8 cellular contexts compared by ENCODE assay signal in the genomic region with DNA sequence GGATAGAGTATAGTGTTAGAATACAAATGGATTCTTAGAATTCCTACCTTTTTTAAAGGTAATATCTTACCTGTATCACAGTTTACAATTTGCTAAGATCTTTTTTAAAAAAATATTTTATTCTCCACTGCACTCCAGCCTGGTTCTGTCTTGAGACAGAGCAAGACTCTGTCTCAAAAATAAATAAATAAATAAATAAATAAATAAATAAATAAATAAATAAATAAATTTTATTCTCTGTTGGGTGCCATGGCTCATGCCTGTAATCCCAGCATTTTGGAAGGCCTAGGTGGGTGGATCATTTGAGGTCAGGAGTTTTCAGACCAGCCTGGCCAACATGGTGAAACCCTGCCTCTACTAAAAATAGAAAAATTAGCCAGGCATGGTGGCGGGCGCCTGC. TPM values are rescaled to one million over a fixed set of nuclear protein-coding genes. Genes with fewer than 3 reads are reported as not detected.
A peak's percentile ranks its signal among the peaks of the same experiment; 100 is the strongest.
DNase-seq lines count a peak whose midpoint lies in the region; ATAC-seq and TF ChIP-seq lines count a peak whose summit lies in the region.
"Not testable (repeated sequence)": the region's sequence is repeated elsewhere in the genome, so short reads cannot be mapped to it uniquely, and the experiment has no call there.

No MANE protein-coding gene starts in this region.

- peaks cover 33 to 66% (median 59%) of the 10 kb centered on the region in 11 experiments for H3K9me3 ChIP-seq in BLaER1 treated with 17β-estradiol and CSF1 and Interleukin-3, amounts not matched to agents 10 nM and 100 nM (replicated peaks in 1 of 11)

- not testable (repeated sequence) for TF ChIP-seq CTCF in GM12875 (IDR thresholded peaks at IDR 0.05; ENCODE audit: borderline replicate concordance, insufficient read depth, low read depth, low read length); NB4 (IDR thresholded peaks at IDR 0.05; ENCODE audit: low read depth, low read length); activated B cell treated with CpG ODN at 0.5 μM for 24 hours (IDR thresholded peaks at IDR 0.05)

- H3K27ac Mint-ChIP-seq in activated B cell treated with CpG ODN at 0.5 μM for 24 hours (peak overlapping the region; percentile 95), memory B cell (peak overlapping the region; percentile 96)
- H3K27ac Mint-ChIP-seq in activated T-helper 2 cell treated with anti-CD3 and anti-CD28 coated beads, Interferon-gamma antibody, Interleukin-2, Interleukin-4, amounts not matched to agents 10 μg/mL and 5 μg/mL and 100 μg/mL, durations not matched to agents 14 hours and 24 hours and 36 hours: peak overlapping the region; percentile 98
- H3K27ac Mint-ChIP-seq in central memory CD8-positive, alpha-beta T cell (ENCODE audit: low read depth): peak overlapping the region; percentile 96
- not testable (repeated sequence) for H3K27ac Mint-ChIP-seq in stimulated activated effector memory CD8-positive, alpha-beta T cell treated with anti-CD3 and anti-CD28 coated beads, Interleukin-12 subunit alpha, Interleukin-12 subunit beta, amount 100 ng/mL, for 72 hours

- peak overlapping the region; percentile 92 to 100 (median 96); a peak in 16 of 20 replicates for H3K4me3 ChIP-seq in BLaER1 treated with 17β-estradiol and CSF1 and Interleukin-3, amounts not matched to agents 10 nM and 100 nM
- H3K4me3 ChIP-seq in GM12875 (ENCODE audit: low read depth, low read length) (peak overlapping the region; percentile 98), NB4 (ENCODE audit: low read depth, low read length) (peak overlapping the region; percentile 83)

- H3K27me3 ChIP-seq in BLaER1 treated with 17β-estradiol and CSF1 and Interleukin-3, amounts not matched to agents 10 nM and 100 nM: not testable (repeated sequence)

- peaks cover 58% of the 10 kb centered on the region for H3K4me1 Mint-ChIP-seq in activated B cell treated with CpG ODN at 0.5 μM for 24 hours
- peaks cover 48% of the 10 kb centered on the region for H3K4me1 Mint-ChIP-seq in activated T-helper 2 cell treated with anti-CD3 and anti-CD28 coated beads, Interferon-gamma antibody, Interleukin-2, Interleukin-4, amounts not matched to agents 10 μg/mL and 5 μg/mL and 100 μg/mL, durations not matched to agents 14 hours and 24 hours and 36 hours (ENCODE audit: low read depth)
- H3K4me1 Mint-ChIP-seq in central memory CD8-positive, alpha-beta T cell: peaks cover 55% of the 10 kb centered on the region
- peaks cover 33% of the 10 kb centered on the region for H3K4me1 Mint-ChIP-seq in memory B cell
- peaks cover 52% of the 10 kb centered on the region for H3K4me1 Mint-ChIP-seq in stimulated activated effector memory CD8-positive, alpha-beta T cell treated with anti-CD3 and anti-CD28 coated beads, Interleukin-12 subunit alpha, Interleukin-12 subunit beta, amount 100 ng/mL, for 72 hours

- H3K36me3 ChIP-seq in BLaER1 treated with 17β-estradiol and CSF1 and Interleukin-3, amounts not matched to agents 10 nM and 100 nM: peaks cover 0 to 29% (median 22%) of the 10 kb centered on the region in 11 experiments; a peak in 20 of 22 replicates

- peak overlapping the region; percentile 90 for H3K4me3 Mint-ChIP-seq in activated B cell treated with CpG ODN at 0.5 μM for 24 hours
- peak overlapping the region; percentile 95 for H3K4me3 Mint-ChIP-seq in activated T-helper 2 cell treated with anti-CD3 and anti-CD28 coated beads, Interferon-gamma antibody, Interleukin-2, Interleukin-4, amounts not matched to agents 10 μg/mL and 5 μg/mL and 100 μg/mL, durations not matched to agents 14 hours and 24 hours and 36 hours (ENCODE audit: low read depth)
- peak overlapping the region; percentile 92 for H3K4me3 Mint-ChIP-seq in central memory CD8-positive, alpha-beta T cell
- H3K4me3 Mint-ChIP-seq in memory B cell: not testable (repeated sequence)
- peak overlapping the region; percentile 75 for H3K4me3 Mint-ChIP-seq in stimulated activated effector memory CD8-positive, alpha-beta T cell treated with anti-CD3 and anti-CD28 coated beads, Interleukin-12 subunit alpha, Interleukin-12 subunit beta, amount 100 ng/mL, for 72 hours

- H3K4me2 ChIP-seq in BLaER1 treated with 17β-estradiol and CSF1 and Interleukin-3, amounts not matched to agents 10 nM and 100 nM: peak overlapping the region; percentile 78 to 93 (median 89)

- not testable (repeated sequence) for H4K20me1 ChIP-seq in BLaER1 treated with 17β-estradiol and CSF1 and Interleukin-3, amounts not matched to agents 10 nM and 100 nM

- not testable (repeated sequence) for H3K27me3 Mint-ChIP-seq in activated B cell treated with CpG ODN at 0.5 μM for 24 hours; activated T-helper 2 cell treated with anti-CD3 and anti-CD28 coated beads, Interferon-gamma antibody, Interleukin-2, Interleukin-4, amounts not matched to agents 10 μg/mL and 5 μg/mL and 100 μg/mL, durations not matched to agents 14 hours and 24 hours and 36 hours (ENCODE audit: low read depth); central memory CD8-positive, alpha-beta T cell; memory B cell

- POLR2A ChIA-PET in activated B cell treated with CpG ODN at 0.5 μM for 24 hours (lab: Charles Lee): interaction anchor here (4.1 to 4.4 kb wide), 2 partner anchors 75 to 77 kb away, joined by 43 to 48 read pairs; a partner anchor contains a TSS

- not testable (repeated sequence) for DNase-seq in NB4 (ENCODE audit: low read depth); activated B cell treated with CpG ODN at 0.5 μM for 24 hours; activated T-helper 2 cell treated with anti-CD3 and anti-CD28 coated beads, Interferon-gamma antibody, Interleukin-2, Interleukin-4, amounts not matched to agents 10 μg/mL and 5 μg/mL and 100 μg/mL, durations not matched to agents 14 hours and 24 hours and 36 hours (ENCODE audit: low spot score); central memory CD8-positive, alpha-beta T cell (ENCODE audit: low spot score in 2 of 2); memory B cell (ENCODE audit: low spot score in 2 of 2); stimulated activated effector memory CD8-positive, alpha-beta T cell treated with anti-CD3 and anti-CD28 coated beads, Interleukin-12 subunit alpha, Interleukin-12 subunit beta, amount 100 ng/mL, for 72 hours (ENCODE audit: low spot score in 2 of 2)

- CTCF ChIA-PET in activated B cell treated with CpG ODN at 0.5 μM for 24 hours (lab: Charles Lee): interaction anchor here (1.0 to 4.6 kb wide), 4 partner anchors 17 to 132 kb away, joined by 3 to 45 read pairs (median 6); a partner anchor contains a TSS

- intact Hi-C loops in activated B cell treated with CpG ODN at 0.5 μM for 24 hours (cut with micrococcal nuclease): loop anchor here (10.0 kb wide), 2 partner anchors 1089 to 1629 kb away; a partner anchor contains a TSS
- intact Hi-C loops in activated T-helper 2 cell treated with anti-CD3 and anti-CD28 coated beads, Interferon-gamma antibody, Interleukin-2, Interleukin-4, amounts not matched to agents 10 μg/mL and 5 μg/mL and 100 μg/mL, durations not matched to agents 14 hours and 24 hours and 36 hours (cut with micrococcal nuclease): loop anchor here (10.0 kb wide), 1 partner anchor 651 kb away; a partner anchor contains a TSS

- H3K36me3 Mint-ChIP-seq in activated B cell treated with CpG ODN at 0.5 μM for 24 hours (ENCODE audit: low read depth): peaks cover 15% of the 10 kb centered on the region
- peaks cover 61% of the 10 kb centered on the region for H3K36me3 Mint-ChIP-seq in activated T-helper 2 cell treated with anti-CD3 and anti-CD28 coated beads, Interferon-gamma antibody, Interleukin-2, Interleukin-4, amounts not matched to agents 10 μg/mL and 5 μg/mL and 100 μg/mL, durations not matched to agents 14 hours and 24 hours and 36 hours (ENCODE audit: low read depth)
- H3K36me3 Mint-ChIP-seq in central memory CD8-positive, alpha-beta T cell (ENCODE audit: insufficient read depth): peaks cover 20% of the 10 kb centered on the region
- H3K36me3 Mint-ChIP-seq in memory B cell: not testable (repeated sequence)
- peaks cover 40% of the 10 kb centered on the region for H3K36me3 Mint-ChIP-seq in stimulated activated effector memory CD8-positive, alpha-beta T cell treated with anti-CD3 and anti-CD28 coated beads, Interleukin-12 subunit alpha, Interleukin-12 subunit beta, amount 100 ng/mL, for 72 hours

- not testable (repeated sequence) for TF ChIP-seq POLR2A in NB4 (IDR thresholded peaks at IDR 0.05; ENCODE audit: extremely low read depth, insufficient read length)

- H3K9me3 Mint-ChIP-seq in activated B cell treated with CpG ODN at 0.5 μM for 24 hours; central memory CD8-positive, alpha-beta T cell; memory B cell; stimulated activated effector memory CD8-positive, alpha-beta T cell treated with anti-CD3 and anti-CD28 coated beads, Interleukin-12 subunit alpha, Interleukin-12 subunit beta, amount 100 ng/mL, for 72 hours: not testable (repeated sequence)
- peaks cover 26% of the 10 kb centered on the region for H3K9me3 Mint-ChIP-seq in activated T-helper 2 cell treated with anti-CD3 and anti-CD28 coated beads, Interferon-gamma antibody, Interleukin-2, Interleukin-4, amounts not matched to agents 10 μg/mL and 5 μg/mL and 100 μg/mL, durations not matched to agents 14 hours and 24 hours and 36 hours

- peak overlapping the region in 9 of 11 experiments; percentile 95 to 98 (median 96); a peak in 15 of 22 replicates for H3K9ac ChIP-seq in BLaER1 treated with 17β-estradiol and CSF1 and Interleukin-3, amounts not matched to agents 10 nM and 100 nM

- H3K27ac ChIP-seq in BLaER1 treated with 17β-estradiol and CSF1 and Interleukin-3, amounts not matched to agents 10 nM and 100 nM: peak overlapping the region in 8 of 11 experiments; percentile 23 to 96 (median 94); a peak in 11 of 22 replicates

- peaks cover 32 to 50% (median 40%) of the 10 kb centered on the region in 10 experiments for H3K4me1 ChIP-seq in BLaER1 treated with 17β-estradiol and CSF1 and Interleukin-3, amounts not matched to agents 10 nM and 100 nM

- ATAC-seq in activated B cell treated with CpG ODN at 0.5 μM for 24 hours (ENCODE audit: low read depth); central memory CD8-positive, alpha-beta T cell (replicated peaks; ENCODE audit: extremely low read depth, poor library complexity, severe bottlenecking); memory B cell (ENCODE audit: low read depth); stimulated activated effector memory CD8-positive, alpha-beta T cell treated with anti-CD3 and anti-CD28 coated beads, Interleukin-12 subunit alpha, Interleukin-12 subunit beta, amount 100 ng/mL, for 72 hours: not testable (repeated sequence)

RNA-seq across cellular contexts. Expression of a gene that starts 2.2 kb away (rescaled TPM):
- 14.8 and 14.9 TPM in 2 replicates for total RNA-seq in activated B cell treated with CpG ODN at 0.5 μM for 24 hours
- 38.6 and 40.7 TPM in 2 replicates for total RNA-seq in activated T-helper 2 cell treated with anti-CD3 and anti-CD28 coated beads, Interferon-gamma antibody, Interleukin-2, Interleukin-4, amounts not matched to agents 10 μg/mL and 5 μg/mL and 100 μg/mL, durations not matched to agents 14 hours and 24 hours and 36 hours
